23 cellular contexts compared by ENCODE assay signal in the genomic region with DNA sequence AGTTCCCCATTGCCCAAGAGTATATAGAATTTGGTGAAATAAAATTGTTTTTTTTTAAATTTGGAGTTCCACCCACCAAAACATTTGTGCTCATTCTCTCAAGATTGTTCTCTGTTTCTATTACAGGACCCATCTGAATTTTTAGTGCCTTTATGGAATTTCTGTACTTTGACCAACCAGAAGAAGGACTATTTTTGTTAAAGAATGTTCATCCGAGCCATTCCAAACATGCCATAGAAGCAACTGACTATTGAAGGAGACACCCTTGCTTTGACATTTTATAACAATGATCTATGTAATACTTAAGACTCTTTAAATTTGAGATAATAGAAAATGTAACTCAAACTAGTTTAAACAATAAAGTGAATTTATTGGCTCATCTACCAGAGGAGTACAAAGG.
"Had no signal": no experiment of that assay in that cellular context is flagged by ENCODE, and none has a peak within 500 bp of the region (broad histone marks: within the 10 kb centered on the region; RNA-seq: fewer than 3 reads in every experiment).

No MANE protein-coding gene starts in this region.

- H3K4me2 ChIP-seq: smooth muscle cell had no signal

- H3K4me3 ChIP-seq: esophagus muscularis mucosa, gastrocnemius medialis, mucosa of descending colon, pancreas, right lobe of liver, smooth muscle cell, stomach, thyroid gland, vagina had no signal

- H3K9me3 ChIP-seq: esophagus muscularis mucosa, gastrocnemius medialis, pancreas, right lobe of liver, stomach, thyroid gland, vagina had no signal

- H3K27me3 ChIP-seq: esophagus muscularis mucosa, gastrocnemius medialis, pancreas, right lobe of liver, stomach, thyroid gland, vagina had no signal

- H3K27ac ChIP-seq: esophagus muscularis mucosa, gastrocnemius medialis, pancreas, right lobe of liver, stomach, thyroid gland, vagina had no signal

- DNase-seq: cerebellar nuclear complex; effector memory CD4-positive, alpha-beta T cell; foreskin fibroblast; gastrocnemius medialis; head of caudate nucleus; mesenchymal stem cell; mucosa of descending colon; naive thymus-derived CD4-positive, alpha-beta T cell; nucleus accumbens; pancreas; right lobe of liver; stimulated activated CD4-positive, alpha-beta T cell treated with anti-CD3 and anti-CD28 coated beads, Interleukin-12 subunit alpha, Interleukin-12 subunit beta, amount 100 ng/mL, for 4 hours; stimulated activated CD4-positive, alpha-beta T cell treated with anti-CD3 and anti-CD28 coated beads, Interleukin-2, amount 100 ng/mL, for 24 hours; stimulated activated CD4-positive, alpha-beta T cell treated with anti-CD3 and anti-CD28 coated beads, Interleukin-4, amount 100 ng/mL, for 24 hours; stimulated activated naive CD4-positive, alpha-beta T cell treated with Interleukin-2 at 50 U/mL for 16 hours; stomach; thyroid gland; trophoblast cell had no signal

- H3K4me1 ChIP-seq: esophagus muscularis mucosa, pancreas, right lobe of liver, stomach, thyroid gland, vagina had no signal

- ATAC-seq: gastrocnemius medialis; left lobe of liver; mucosa of descending colon; naive thymus-derived CD4-positive, alpha-beta T cell; pancreas; right lobe of liver; stimulated activated effector memory CD8-positive, alpha-beta T cell treated with anti-CD3 and anti-CD28 coated beads, Interleukin-12 subunit alpha, Interleukin-12 subunit beta, amount 100 ng/mL, for 72 hours had no signal

- H3K36me3 ChIP-seq: esophagus muscularis mucosa, gastrocnemius medialis, pancreas, right lobe of liver, stomach, thyroid gland, vagina had no signal
